Comparison of ENCODE assay signal across 1 cellular context in the genomic region with DNA sequence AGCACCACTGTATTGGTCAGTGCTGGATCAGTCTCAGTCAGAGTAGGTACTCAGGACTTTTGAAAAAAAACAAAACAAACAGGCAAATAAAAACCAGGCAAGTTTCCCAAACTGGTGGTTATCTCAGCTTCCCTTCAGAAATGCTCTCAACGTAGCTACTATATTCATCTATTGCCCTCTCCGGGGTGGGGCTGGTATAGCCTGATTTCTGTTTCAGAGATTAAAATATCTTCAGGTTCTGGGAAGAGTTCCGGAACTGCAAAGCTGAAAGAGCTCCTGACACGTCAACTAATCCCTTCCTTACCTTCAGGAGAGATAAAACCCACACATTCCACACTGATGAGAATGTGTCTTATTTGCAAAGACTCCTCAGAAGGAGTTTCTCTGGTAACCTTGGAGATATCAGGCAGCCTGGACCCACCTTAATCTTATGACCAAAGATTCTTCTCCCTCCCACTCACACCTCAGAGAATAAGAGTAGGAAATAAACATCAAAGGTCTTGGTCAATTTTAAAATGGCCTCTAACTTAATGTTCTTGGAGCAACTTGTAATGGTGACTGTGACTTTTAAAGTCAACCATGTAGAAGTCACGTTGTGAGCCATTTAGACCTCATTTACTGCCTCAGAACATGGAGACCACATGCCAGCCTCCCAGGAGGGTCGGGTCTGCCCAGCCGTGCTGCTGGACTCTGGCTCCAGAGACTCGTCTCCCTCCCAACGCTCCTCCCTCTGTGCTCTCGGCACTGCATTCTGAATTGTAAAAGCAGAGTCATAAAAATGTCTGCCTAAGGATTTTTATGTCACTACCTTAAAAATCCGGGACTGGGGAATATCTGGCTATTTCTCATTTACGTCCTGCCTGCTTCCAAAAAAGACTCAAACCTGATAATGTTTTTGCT.
TF ChIP-seq lines count a peak whose summit lies in the region.

No MANE protein-coding gene starts in this region.

TF ChIP-seq in K562, 482 proteins besides CTCF, POLR2A, EP300 and RAD21 (continued from another document and continues in another):
- TF ChIP-seq, protein P1, sequence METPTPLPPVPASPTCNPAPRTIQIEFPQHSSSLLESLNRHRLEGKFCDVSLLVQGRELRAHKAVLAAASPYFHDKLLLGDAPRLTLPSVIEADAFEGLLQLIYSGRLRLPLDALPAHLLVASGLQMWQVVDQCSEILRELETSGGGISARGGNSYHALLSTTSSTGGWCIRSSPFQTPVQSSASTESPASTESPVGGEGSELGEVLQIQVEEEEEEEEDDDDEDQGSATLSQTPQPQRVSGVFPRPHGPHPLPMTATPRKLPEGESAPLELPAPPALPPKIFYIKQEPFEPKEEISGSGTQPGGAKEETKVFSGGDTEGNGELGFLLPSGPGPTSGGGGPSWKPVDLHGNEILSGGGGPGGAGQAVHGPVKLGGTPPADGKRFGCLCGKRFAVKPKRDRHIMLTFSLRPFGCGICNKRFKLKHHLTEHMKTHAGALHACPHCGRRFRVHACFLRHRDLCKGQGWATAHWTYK (CRISPR knock-in tag; IDR thresholded peaks at IDR 0.05): peak; percentile 12; the same call in 1 of the 2 replicates
- TF ChIP-seq LEF1 (IDR thresholded peaks at IDR 0.05): peak; percentile 79; the same call in 1 of the 2 replicates
- TF ChIP-seq, protein P2, sequence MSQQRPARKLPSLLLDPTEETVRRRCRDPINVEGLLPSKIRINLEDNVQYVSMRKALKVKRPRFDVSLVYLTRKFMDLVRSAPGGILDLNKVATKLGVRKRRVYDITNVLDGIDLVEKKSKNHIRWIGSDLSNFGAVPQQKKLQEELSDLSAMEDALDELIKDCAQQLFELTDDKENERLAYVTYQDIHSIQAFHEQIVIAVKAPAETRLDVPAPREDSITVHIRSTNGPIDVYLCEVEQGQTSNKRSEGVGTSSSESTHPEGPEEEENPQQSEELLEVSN (IDR thresholded peaks at IDR 0.05; ENCODE audit: borderline replicate concordance in 1 of 2, extremely low read depth in 1 of 2, insufficient read depth in 1 of 2, insufficient read length in 1 of 2, low read depth in 1 of 2, low read length in 1 of 2, poor library complexity in 1 of 2, severe bottlenecking in 1 of 2): peak in 1 of 2 experiments; percentile 42
- TF ChIP-seq RBM34 (IDR thresholded peaks at IDR 0.05; ENCODE audit: borderline replicate concordance, insufficient read depth, low read length): no peak
- TF ChIP-seq, protein P3, sequence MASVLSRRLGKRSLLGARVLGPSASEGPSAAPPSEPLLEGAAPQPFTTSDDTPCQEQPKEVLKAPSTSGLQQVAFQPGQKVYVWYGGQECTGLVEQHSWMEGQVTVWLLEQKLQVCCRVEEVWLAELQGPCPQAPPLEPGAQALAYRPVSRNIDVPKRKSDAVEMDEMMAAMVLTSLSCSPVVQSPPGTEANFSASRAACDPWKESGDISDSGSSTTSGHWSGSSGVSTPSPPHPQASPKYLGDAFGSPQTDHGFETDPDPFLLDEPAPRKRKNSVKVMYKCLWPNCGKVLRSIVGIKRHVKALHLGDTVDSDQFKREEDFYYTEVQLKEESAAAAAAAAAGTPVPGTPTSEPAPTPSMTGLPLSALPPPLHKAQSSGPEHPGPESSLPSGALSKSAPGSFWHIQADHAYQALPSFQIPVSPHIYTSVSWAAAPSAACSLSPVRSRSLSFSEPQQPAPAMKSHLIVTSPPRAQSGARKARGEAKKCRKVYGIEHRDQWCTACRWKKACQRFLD (CRISPR knock-in tag; IDR thresholded peaks at IDR 0.05): peak; percentile 92
- peak; percentile 88 for TF ChIP-seq ATF7 (IDR thresholded peaks at IDR 0.05)
- peak; percentile 90 for TF ChIP-seq BACH1 (tag; IDR thresholded peaks at IDR 0.05)
- TF ChIP-seq, protein P4, sequence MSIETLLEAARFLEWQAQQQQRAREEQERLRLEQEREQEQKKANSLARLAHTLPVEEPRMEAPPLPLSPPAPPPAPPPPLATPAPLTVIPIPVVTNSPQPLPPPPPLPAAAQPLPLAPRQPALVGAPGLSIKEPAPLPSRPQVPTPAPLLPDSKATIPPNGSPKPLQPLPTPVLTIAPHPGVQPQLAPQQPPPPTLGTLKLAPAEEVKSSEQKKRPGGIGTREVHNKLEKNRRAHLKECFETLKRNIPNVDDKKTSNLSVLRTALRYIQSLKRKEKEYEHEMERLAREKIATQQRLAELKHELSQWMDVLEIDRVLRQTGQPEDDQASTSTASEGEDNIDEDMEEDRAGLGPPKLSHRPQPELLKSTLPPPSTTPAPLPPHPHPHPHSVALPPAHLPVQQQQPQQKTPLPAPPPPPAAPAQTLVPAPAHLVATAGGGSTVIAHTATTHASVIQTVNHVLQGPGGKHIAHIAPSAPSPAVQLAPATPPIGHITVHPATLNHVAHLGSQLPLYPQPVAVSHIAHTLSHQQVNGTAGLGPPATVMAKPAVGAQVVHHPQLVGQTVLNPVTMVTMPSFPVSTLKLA (conservative IDR thresholded peaks at IDR 0.05): 0 out of 4 replicates have a peak, but pooled peaks of 1 of the 2 experiments have one; percentile 68
- TF ChIP-seq NFIC (IDR thresholded peaks at IDR 0.05): peak; percentile 74; the same call in 1 of the 2 replicates
- TF ChIP-seq HSF4 (CRISPR knock-in tag; IDR thresholded peaks at IDR 0.05; ENCODE audit: borderline replicate concordance): 0 out of 2 replicates have a peak, but pooled peaks have one; percentile 40
- TF ChIP-seq TEAD4 (IDR thresholded peaks at IDR 0.05; ENCODE audit: low read length): peak; percentile 96
- TF ChIP-seq TEAD4 (CRISPR knock-in tag; IDR thresholded peaks at IDR 0.05; ENCODE audit: borderline replicate concordance): no peak
- no peak for TF ChIP-seq XRCC3 (IDR thresholded peaks at IDR 0.05)
- peak in 1 of 3 experiments; percentile 76 for TF ChIP-seq YY1 (IDR thresholded peaks at IDR 0.05; ENCODE audit: borderline replicate concordance in 1 of 3, control insufficient read depth in 1 of 3, extremely low read depth in 1 of 3, insufficient read depth in 3 of 3, insufficient read length in 1 of 3, insufficient replicate concordance in 2 of 3, low read depth in 1 of 3, low read length in 2 of 3)
- no peak for TF ChIP-seq SRSF1 (IDR thresholded peaks at IDR 0.05; ENCODE audit: low read depth, low read length)
- TF ChIP-seq GABPA (tag; conservative IDR thresholded peaks at IDR 0.05; ENCODE audit: low read depth): peak; percentile 39; the same call in 1 of the 2 replicates
- TF ChIP-seq HMG20B (CRISPR knock-in tag; IDR thresholded peaks at IDR 0.05): no peak
- peak in 1 of 2 experiments; percentile 66; a peak in 1 of 4 replicates for TF ChIP-seq MAZ (CRISPR knock-in tag; conservative IDR thresholded peaks at IDR 0.05 in 1 of 2, IDR thresholded peaks at IDR 0.05 in 1 of 2)
- peak; percentile 97 for TF ChIP-seq FOXM1 (IDR thresholded peaks at IDR 0.05; ENCODE audit: low read depth)
- TF ChIP-seq FOXM1 (CRISPR knock-in tag; IDR thresholded peaks at IDR 0.05; ENCODE audit: low read depth): 0 out of 2 replicates have a peak, but pooled peaks have one; percentile 69
- TF ChIP-seq COPS2 (conservative IDR thresholded peaks at IDR 0.05): no peak
- TF ChIP-seq, protein P5, sequence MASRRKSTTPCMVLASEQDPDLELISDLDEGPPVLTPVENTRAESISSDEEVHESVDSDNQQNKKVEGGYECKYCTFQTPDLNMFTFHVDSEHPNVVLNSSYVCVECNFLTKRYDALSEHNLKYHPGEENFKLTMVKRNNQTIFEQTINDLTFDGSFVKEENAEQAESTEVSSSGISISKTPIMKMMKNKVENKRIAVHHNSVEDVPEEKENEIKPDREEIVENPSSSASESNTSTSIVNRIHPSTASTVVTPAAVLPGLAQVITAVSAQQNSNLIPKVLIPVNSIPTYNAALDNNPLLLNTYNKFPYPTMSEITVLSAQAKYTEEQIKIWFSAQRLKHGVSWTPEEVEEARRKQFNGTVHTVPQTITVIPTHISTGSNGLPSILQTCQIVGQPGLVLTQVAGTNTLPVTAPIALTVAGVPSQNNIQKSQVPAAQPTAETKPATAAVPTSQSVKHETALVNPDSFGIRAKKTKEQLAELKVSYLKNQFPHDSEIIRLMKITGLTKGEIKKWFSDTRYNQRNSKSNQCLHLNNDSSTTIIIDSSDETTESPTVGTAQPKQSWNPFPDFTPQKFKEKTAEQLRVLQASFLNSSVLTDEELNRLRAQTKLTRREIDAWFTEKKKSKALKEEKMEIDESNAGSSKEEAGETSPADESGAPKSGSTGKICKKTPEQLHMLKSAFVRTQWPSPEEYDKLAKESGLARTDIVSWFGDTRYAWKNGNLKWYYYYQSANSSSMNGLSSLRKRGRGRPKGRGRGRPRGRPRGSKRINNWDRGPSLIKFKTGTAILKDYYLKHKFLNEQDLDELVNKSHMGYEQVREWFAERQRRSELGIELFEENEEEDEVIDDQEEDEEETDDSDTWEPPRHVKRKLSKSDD (conservative IDR thresholded peaks at IDR 0.05; ENCODE audit: low read length): no peak
- TF ChIP-seq ZNF175 (CRISPR knock-in tag; IDR thresholded peaks at IDR 0.05; ENCODE audit: low read depth): peak; percentile 90
- TF ChIP-seq, protein P6, sequence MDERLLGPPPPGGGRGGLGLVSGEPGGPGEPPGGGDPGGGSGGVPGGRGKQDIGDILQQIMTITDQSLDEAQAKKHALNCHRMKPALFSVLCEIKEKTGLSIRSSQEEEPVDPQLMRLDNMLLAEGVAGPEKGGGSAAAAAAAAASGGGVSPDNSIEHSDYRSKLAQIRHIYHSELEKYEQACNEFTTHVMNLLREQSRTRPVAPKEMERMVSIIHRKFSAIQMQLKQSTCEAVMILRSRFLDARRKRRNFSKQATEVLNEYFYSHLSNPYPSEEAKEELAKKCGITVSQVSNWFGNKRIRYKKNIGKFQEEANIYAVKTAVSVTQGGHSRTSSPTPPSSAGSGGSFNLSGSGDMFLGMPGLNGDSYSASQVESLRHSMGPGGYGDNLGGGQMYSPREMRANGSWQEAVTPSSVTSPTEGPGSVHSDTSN (CRISPR knock-in tag; IDR thresholded peaks at IDR 0.05; ENCODE audit: low read depth): no peak
- TF ChIP-seq, protein P6 (tag; conservative IDR thresholded peaks at IDR 0.05; ENCODE audit: low read depth): peak; percentile 43; the same call in 1 of the 2 replicates
- no peak for TF ChIP-seq PURB (CRISPR knock-in tag; IDR thresholded peaks at IDR 0.05; ENCODE audit: low read depth)
- peak; percentile 77 for TF ChIP-seq TAL1 (IDR thresholded peaks at IDR 0.05)
- TF ChIP-seq GATAD2B (IDR thresholded peaks at IDR 0.05; ENCODE audit: borderline replicate concordance): peak; percentile 97
- TF ChIP-seq, protein P7, sequence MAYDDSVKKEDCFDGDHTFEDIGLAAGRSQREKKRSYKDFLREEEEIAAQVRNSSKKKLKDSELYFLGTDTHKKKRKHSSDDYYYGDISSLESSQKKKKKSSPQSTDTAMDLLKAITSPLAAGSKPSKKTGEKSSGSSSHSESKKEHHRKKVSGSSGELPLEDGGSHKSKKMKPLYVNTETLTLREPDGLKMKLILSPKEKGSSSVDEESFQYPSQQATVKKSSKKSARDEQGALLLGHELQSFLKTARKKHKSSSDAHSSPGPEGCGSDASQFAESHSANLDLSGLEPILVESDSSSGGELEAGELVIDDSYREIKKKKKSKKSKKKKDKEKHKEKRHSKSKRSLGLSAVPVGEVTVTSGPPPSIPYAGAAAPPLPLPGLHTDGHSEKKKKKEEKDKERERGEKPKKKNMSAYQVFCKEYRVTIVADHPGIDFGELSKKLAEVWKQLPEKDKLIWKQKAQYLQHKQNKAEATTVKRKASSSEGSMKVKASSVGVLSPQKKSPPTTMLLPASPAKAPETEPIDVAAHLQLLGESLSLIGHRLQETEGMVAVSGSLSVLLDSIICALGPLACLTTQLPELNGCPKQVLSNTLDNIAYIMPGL (CRISPR knock-in tag; IDR thresholded peaks at IDR 0.05): no peak
- TF ChIP-seq PHB2 (IDR thresholded peaks at IDR 0.05; ENCODE audit: low read depth): no peak
- TF ChIP-seq TRIM24 (IDR thresholded peaks at IDR 0.05): peak; percentile 56 to 75; a peak in 2 of 4 replicates
- peak; percentile 67; the same call in 1 of the 2 replicates for TF ChIP-seq NFATC3 (IDR thresholded peaks at IDR 0.05)
- no peak for TF ChIP-seq TCF7 (IDR thresholded peaks at IDR 0.05; ENCODE audit: borderline replicate concordance)
- peak; percentile 78 for TF ChIP-seq HDAC3 (IDR thresholded peaks at IDR 0.05; ENCODE audit: borderline replicate concordance, partially characterized antibody)
- no peak for TF ChIP-seq ZNF24 (IDR thresholded peaks at IDR 0.05)
- no peak for TF ChIP-seq NR2C2 (CRISPR knock-in tag; IDR thresholded peaks at IDR 0.05)
- TF ChIP-seq NR2C2 (tag; IDR thresholded peaks at IDR 0.05): peak; percentile 12; the same call in 1 of the 2 replicates
- peak; percentile 93 for TF ChIP-seq FOSL1 (tag; conservative IDR thresholded peaks at IDR 0.05)
- TF ChIP-seq SMARCB1 (IDR thresholded peaks at IDR 0.05; ENCODE audit: insufficient read length, low read depth): no peak
- peak; percentile 78 for TF ChIP-seq JUN (IDR thresholded peaks at IDR 0.05; ENCODE audit: borderline replicate concordance, low read depth, low read length)
- no peak for TF ChIP-seq JUN (CRISPR knock-in tag; IDR thresholded peaks at IDR 0.05; ENCODE audit: borderline replicate concordance)
- TF ChIP-seq JUND (IDR thresholded peaks at IDR 0.05; ENCODE audit: borderline replicate concordance, low read depth, low read length): peak; percentile 91
- TF ChIP-seq JUND (tag; IDR thresholded peaks at IDR 0.05; ENCODE audit: borderline replicate concordance, low read depth, low read length): peak; percentile 78; the same call in 2 of the 3 replicates
- no peak for TF ChIP-seq ZNF79 (CRISPR knock-in tag; IDR thresholded peaks at IDR 0.05; ENCODE audit: low read depth)
- TF ChIP-seq, protein P8, sequence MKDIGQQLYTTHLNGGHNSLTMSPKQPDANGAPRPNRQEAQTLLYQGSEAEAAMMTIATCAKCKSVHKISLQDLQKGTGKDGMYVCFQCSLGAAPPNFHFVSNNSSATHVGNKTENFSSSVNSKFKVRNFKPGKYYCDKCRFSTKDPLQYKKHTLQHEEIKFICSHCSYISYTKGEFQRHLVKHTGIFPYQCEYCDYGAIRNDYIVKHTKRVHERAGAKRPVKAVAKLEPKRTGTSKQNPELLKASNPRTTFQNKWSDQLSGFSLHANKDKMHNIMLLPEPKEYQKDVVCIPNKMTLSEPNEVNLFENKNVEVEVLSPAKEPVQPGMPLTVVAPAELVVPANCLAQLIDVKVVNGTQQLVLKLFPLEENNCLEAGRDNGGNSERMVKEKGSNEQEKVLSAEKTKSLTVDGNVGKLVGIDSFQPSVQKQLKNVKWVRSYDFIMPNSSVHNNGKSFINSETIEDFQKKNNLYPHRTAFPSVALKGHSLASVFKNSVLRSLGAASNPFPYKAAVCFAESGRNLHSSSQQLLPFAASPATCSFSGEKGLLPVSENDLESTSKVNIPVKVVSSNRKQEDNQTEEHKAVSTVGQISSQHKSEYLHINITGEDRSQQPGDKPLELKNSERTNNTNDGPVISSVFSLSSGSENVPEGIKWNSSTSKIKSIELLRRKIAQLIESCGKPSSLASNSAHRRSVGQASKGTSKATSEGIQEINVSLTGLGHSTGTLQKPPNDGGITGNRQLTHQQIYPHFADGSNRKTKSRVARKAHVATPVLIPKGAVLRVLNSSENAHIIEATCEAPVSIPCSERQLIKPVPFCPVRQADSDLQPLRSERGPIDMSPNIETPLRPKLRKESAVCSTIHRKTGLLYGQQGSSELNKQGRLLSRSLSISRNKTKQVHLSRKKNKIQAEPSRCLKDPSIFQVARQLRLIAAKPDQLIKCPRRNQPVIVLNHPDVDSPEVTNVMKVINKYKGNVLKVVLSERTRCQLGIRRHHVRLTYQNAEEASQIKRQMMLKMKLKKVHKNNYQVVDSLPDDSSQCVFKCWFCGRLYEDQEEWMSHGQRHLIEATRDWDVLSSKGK (CRISPR knock-in tag; IDR thresholded peaks at IDR 0.05): no peak
